In the genomic region with DNA sequence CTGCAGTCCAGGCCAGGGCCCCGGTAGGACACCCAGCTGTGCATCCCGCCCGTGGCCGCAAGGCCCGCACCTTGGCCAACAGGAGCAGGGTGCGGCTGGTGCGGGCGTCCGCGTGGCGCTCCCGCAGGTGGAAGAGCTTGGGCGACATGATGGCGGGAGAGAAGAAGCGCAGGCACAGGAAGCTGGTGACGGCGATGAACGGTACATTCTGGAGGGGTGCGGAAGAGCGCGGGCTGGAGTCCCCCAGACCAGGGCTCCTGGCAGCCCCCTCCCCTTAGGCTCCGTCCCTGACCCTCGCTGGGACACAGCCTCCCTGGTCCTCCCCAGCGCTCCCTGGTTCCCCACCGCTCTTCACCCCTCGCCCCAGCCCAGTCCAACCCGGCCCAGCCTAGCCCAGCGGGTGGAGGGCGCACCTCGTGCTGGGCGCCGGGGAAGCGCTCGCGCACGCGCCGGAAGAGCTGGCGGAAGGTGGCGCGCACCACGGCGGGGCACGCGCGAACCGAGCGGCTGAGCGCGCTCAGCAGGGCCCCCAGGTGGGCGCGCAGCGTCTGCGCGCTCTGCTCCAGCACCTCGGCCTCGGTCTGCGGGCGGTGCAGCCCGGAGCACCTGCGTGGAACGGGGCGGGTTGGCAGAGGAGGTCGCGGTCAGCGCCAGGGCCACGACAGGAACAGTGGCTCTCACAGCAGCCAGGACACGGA, we compare ENCODE assay signal across 15 cellular contexts. TPM values are rescaled to one million over a fixed set of nuclear protein-coding genes. Genes with fewer than 3 reads are reported as not detected.
A peak's percentile ranks its signal among the peaks of the same experiment; 100 is the strongest.
DNase-seq lines count a peak whose midpoint lies in the region; ATAC-seq, FAIRE-seq and TF ChIP-seq lines count a peak whose summit lies in the region.
"Not testable (repeated sequence)": the region's sequence is repeated elsewhere in the genome, so short reads cannot be mapped to it uniquely, and the experiment has no call there.
"Had no signal": no experiment of that assay in that cellular context is flagged by ENCODE, and none has a peak within 500 bp of the region (broad histone marks: within the 10 kb centered on the region; RNA-seq: fewer than 3 reads in every experiment).

No MANE protein-coding gene starts in this region.

- H3K27me3 Mint-ChIP-seq in activated T-helper 17 cell treated with anti-CD3 and anti-CD28 coated beads, Interleukin-2, amount 50 U/mL, for 72 hours = not testable (repeated sequence)

- DNase-seq in HepG2 (ENCODE audit: low spot score) = not testable (repeated sequence)

- in situ Hi-C loops in HepG2 (cut with HindIII; ENCODE audit: extremely low pct_ligation_motif_present, low pct_unique_long_range_greater_than_20kb) = not testable (repeated sequence)

- CTCF ChIA-PET in HepG2 (lab: Yijun Ruan, JAX; ENCODE audit: low intra/inter-chr PET ratio, low total read pairs) = not testable (repeated sequence)

- TF ChIP-seq EP300 in HepG2 (IDR thresholded peaks at IDR 0.05; ENCODE audit: low read depth in 2 of 2, low read length in 2 of 2); HepG2 (CRISPR knock-in tag; IDR thresholded peaks at IDR 0.05; ENCODE audit: borderline replicate concordance): not testable (repeated sequence)

- not testable (repeated sequence) for H3K4me2 ChIP-seq in HepG2 (ENCODE audit: low read depth, low read length)

- not testable (repeated sequence) for H3K79me2 ChIP-seq in HepG2 (ENCODE audit: insufficient read depth, low read length)

- TF ChIP-seq CTCF in HepG2 (CRISPR knock-in tag; IDR thresholded peaks at IDR 0.05) = not testable (repeated sequence)

- peak; percentile 58 for ATAC-seq in GM18867 (IDR thresholded peaks at IDR 0.05; ENCODE audit: unreplicated experiment)
- ATAC-seq in GM21360 (IDR thresholded peaks at IDR 0.05; ENCODE audit: unreplicated experiment) = peak; percentile 55
- peak; percentile 48 for ATAC-seq in HG02623 (IDR thresholded peaks at IDR 0.05; ENCODE audit: unreplicated experiment)
- peak; percentile 44 for ATAC-seq in HG03066 (IDR thresholded peaks at IDR 0.05; ENCODE audit: low read depth, unreplicated experiment)
- ATAC-seq in HG03521 (IDR thresholded peaks at IDR 0.05; ENCODE audit: unreplicated experiment) = peak; percentile 64
- ATAC-seq in activated T-helper 17 cell treated with anti-CD3 and anti-CD28 coated beads, Interleukin-2, amount 50 U/mL, for 72 hours (replicated peaks) = peak; percentile 70
- peak; percentile 2 for ATAC-seq in HepG2

- H3K4me1 ChIP-seq in HepG2 (ENCODE audit: insufficient read depth, low read length) = not testable (repeated sequence)

- not testable (repeated sequence) for H3K36me3 ChIP-seq in HepG2 (replicated peaks in 1 of 2; ENCODE audit: control insufficient read depth in 1 of 2, insufficient read depth in 2 of 2, low read length in 2 of 2)

- intact Hi-C loops in HepG2 (cut with micrococcal nuclease; ENCODE audit: unreplicated experiment) = not testable (repeated sequence)

- H3K9me3 ChIP-seq in HepG2 (ENCODE audit: low read length) = not testable (repeated sequence)

- H3K4me3 Mint-ChIP-seq in activated T-helper 17 cell treated with anti-CD3 and anti-CD28 coated beads, Interleukin-2, amount 50 U/mL, for 72 hours = not testable (repeated sequence)

- not testable (repeated sequence) for BruUV-seq in HepG2 (replicated peaks; lab: Mats Ljungman, UMichigan)

- not testable (repeated sequence) for H3K36me3 Mint-ChIP-seq in activated T-helper 17 cell treated with anti-CD3 and anti-CD28 coated beads, Interleukin-2, amount 50 U/mL, for 72 hours (ENCODE audit: low read depth)

- not testable (repeated sequence) for H3K4me1 Mint-ChIP-seq in activated T-helper 17 cell treated with anti-CD3 and anti-CD28 coated beads, Interleukin-2, amount 50 U/mL, for 72 hours

- not testable (repeated sequence) for H2AFZ ChIP-seq in HepG2 (ENCODE audit: low read length)

- H3K27me3 ChIP-seq in HepG2 (ENCODE audit: control insufficient read depth in 1 of 2, insufficient read depth in 2 of 2, low read length in 2 of 2) = not testable (repeated sequence)

- not testable (repeated sequence) for H3K9ac ChIP-seq in HepG2 (ENCODE audit: insufficient read depth, low read depth, low read length)

- not testable (repeated sequence) for FAIRE-seq in HepG2 (lab: Jason Lieb, UNC)

- not testable (repeated sequence) for TF ChIP-seq RAD21 in HepG2 (CRISPR knock-in tag; IDR thresholded peaks at IDR 0.05)

- H3K27ac Mint-ChIP-seq in activated T-helper 17 cell treated with anti-CD3 and anti-CD28 coated beads, Interleukin-2, amount 50 U/mL, for 72 hours = not testable (repeated sequence)

- H3K9me3 Mint-ChIP-seq in activated T-helper 17 cell treated with anti-CD3 and anti-CD28 coated beads, Interleukin-2, amount 50 U/mL, for 72 hours = not testable (repeated sequence)

- no CpG with 5 or more reads among the region's 68 CpGs for WGBS in HepG2 (ENCODE audit: low lambda C conversion rate)

- H4K20me1 ChIP-seq in HepG2 (ENCODE audit: insufficient read depth, low read length) = not testable (repeated sequence)

- not testable (repeated sequence) for H3K27ac ChIP-seq in HepG2 (ENCODE audit: extremely low read length, insufficient read depth, low read length)

- H3K4me3 ChIP-seq in HepG2 (replicated peaks in 1 of 3; ENCODE audit: insufficient read depth in 1 of 3, low read depth in 2 of 3, low read length in 3 of 3) = not testable (repeated sequence)

- TF ChIP-seq POLR2A in HepG2 (IDR thresholded peaks at IDR 0.05; ENCODE audit: insufficient read depth in 1 of 2, low read depth in 2 of 2, low read length in 2 of 2) = not testable (repeated sequence)

- POLR2A ChIA-PET in HepG2 (lab: Yijun Ruan, JAX) = not testable (repeated sequence)

RNA-seq across cellular contexts. Expression of a gene that starts 21.4 kb away (rescaled TPM):
- total RNA-seq in activated T-helper 17 cell treated with anti-CD3 and anti-CD28 coated beads, Interleukin-2, amount 50 U/mL, for 72 hours = 100 to 1,000 TPM in 1 of 2 donors, 10 to 100 TPM in 1; 76.6 to 101 TPM
- total RNA-seq in HepG2 (2016; rRNA removed; fragmentation: Illumina TruSeq; extraction: Trizol) = 24.0 and 28.0 TPM in 2 replicates
- 10.8 and 23.0 TPM in 2 replicates for total RNA-seq in HepG2 (2016; cell fraction: cytosol; rRNA removed; fragmentation: Illumina TruSeq; extraction: Trizol; ENCODE audit: low read depth)
- total RNA-seq in HepG2 (2016; cell fraction: insoluble cytoplasmic fraction; rRNA removed; fragmentation: Illumina TruSeq; extraction: Trizol) = 21.8 and 29.9 TPM in 2 replicates
- 17.9 and 21.3 TPM in 2 replicates for total RNA-seq in HepG2 (2016; cell fraction: membrane; rRNA removed; fragmentation: Illumina TruSeq; extraction: Trizol)
- 30.5 and 36.9 TPM in 2 replicates for total RNA-seq in HepG2 (2016; cell fraction: nucleus; rRNA removed; fragmentation: Illumina TruSeq; extraction: Trizol)
- 34.2 and 36.5 TPM in 2 replicates for polyA plus RNA-seq in HepG2 (2011; rRNA removed)
- 22.6 and 27.8 TPM in 2 replicates for polyA plus RNA-seq in HepG2 (2011; cell fraction: cytosol; rRNA removed)
- 62.0 and 82.7 TPM in 2 replicates for polyA plus RNA-seq in HepG2 (2011; cell fraction: nucleus; rRNA removed)
- polyA plus RNA-seq in HepG2 (2012) = 27.2 and 53.4 TPM in 2 replicates
- polyA plus RNA-seq in HepG2 (2016; cell fraction: cytosol; fragmentation: Illumina TruSeq; extraction: Trizol; ENCODE audit: low read depth) = 109 and 153 TPM in 2 replicates
- 73.3 and 86.7 TPM in 2 replicates for polyA plus RNA-seq in HepG2 (2016; cell fraction: insoluble cytoplasmic fraction; fragmentation: Illumina TruSeq; extraction: Trizol; ENCODE audit: low read depth)
- polyA plus RNA-seq in HepG2 (2016; cell fraction: membrane; fragmentation: Illumina TruSeq; extraction: Trizol; ENCODE audit: low read depth) = 146 and 148 TPM in 2 replicates
- polyA plus RNA-seq in HepG2 (2016; cell fraction: nucleus; fragmentation: Illumina TruSeq; extraction: Trizol; ENCODE audit: insufficient read depth, low read depth) = 91.6 and 110 TPM in 2 replicates
- 31.6 and 86.9 TPM in 2 replicates for polyA minus RNA-seq in HepG2 (2011; rRNA and poly(A)+ RNA removed; ENCODE audit: low replicate concordance)
- polyA minus RNA-seq in HepG2 (2011; cell fraction: cytosol; rRNA and poly(A)+ RNA removed) = 11.1 and 12.8 TPM in 2 replicates
- polyA minus RNA-seq in HepG2 (2011; cell fraction: nucleus; rRNA and poly(A)+ RNA removed) = 80.6 and 112 TPM in 2 replicates

RNA-seq across cellular contexts. Expression of a gene that starts 22.8 kb away (rescaled TPM):
- total RNA-seq in activated T-helper 17 cell treated with anti-CD3 and anti-CD28 coated beads, Interleukin-2, amount 50 U/mL, for 72 hours = 10 to 100 TPM; 29.6 to 62.9 TPM
- 0.59 and 1.1 TPM in 2 replicates for total RNA-seq in HepG2 (2016; rRNA removed; fragmentation: Illumina TruSeq; extraction: Trizol)
- 1.4 and 1.8 TPM in 2 replicates for total RNA-seq in HepG2 (2016; cell fraction: cytosol; rRNA removed; fragmentation: Illumina TruSeq; extraction: Trizol; ENCODE audit: low read depth)
- 0.52 and 0.82 TPM in 2 replicates for total RNA-seq in HepG2 (2016; cell fraction: insoluble cytoplasmic fraction; rRNA removed; fragmentation: Illumina TruSeq; extraction: Trizol)
- total RNA-seq in HepG2 (2016; cell fraction: membrane; rRNA removed; fragmentation: Illumina TruSeq; extraction: Trizol) = 0.37 and 0.62 TPM in 2 replicates
- 1.9 and 2.1 TPM in 2 replicates for total RNA-seq in HepG2 (2016; cell fraction: nucleus; rRNA removed; fragmentation: Illumina TruSeq; extraction: Trizol)
- polyA plus RNA-seq in HepG2 (2011; rRNA removed) = 1.6 and 3.2 TPM in 2 replicates
- 1.0 and 1.1 TPM in 2 replicates for polyA plus RNA-seq in HepG2 (2011; cell fraction: cytosol; rRNA removed)
- polyA plus RNA-seq in HepG2 (2011; cell fraction: nucleus; rRNA removed) = 23.8 and 32.1 TPM in 2 replicates
- 4.0 and 5.4 TPM in 2 replicates for polyA plus RNA-seq in HepG2 (2012)
- 0.06 and 0.48 TPM in 2 replicates for polyA plus RNA-seq in HepG2 (2016; cell fraction: cytosol; fragmentation: Illumina TruSeq; extraction: Trizol; ENCODE audit: low read depth)
- 0.85 and 1.1 TPM in 2 replicates for polyA plus RNA-seq in HepG2 (2016; cell fraction: insoluble cytoplasmic fraction; fragmentation: Illumina TruSeq; extraction: Trizol; ENCODE audit: low read depth)
- 0.66 and 0.69 TPM in 2 replicates for polyA plus RNA-seq in HepG2 (2016; cell fraction: membrane; fragmentation: Illumina TruSeq; extraction: Trizol; ENCODE audit: low read depth)
- 4.0 and 7.7 TPM in 2 replicates for polyA plus RNA-seq in HepG2 (2016; cell fraction: nucleus; fragmentation: Illumina TruSeq; extraction: Trizol; ENCODE audit: insufficient read depth, low read depth)
- 7.6 and 23.5 TPM in 2 replicates for polyA minus RNA-seq in HepG2 (2011; rRNA and poly(A)+ RNA removed; ENCODE audit: low replicate concordance)
- 1.2 and 1.7 TPM in 2 replicates for polyA minus RNA-seq in HepG2 (2011; cell fraction: cytosol; rRNA and poly(A)+ RNA removed)
- 5.1 and 8.9 TPM in 2 replicates for polyA minus RNA-seq in HepG2 (2011; cell fraction: nucleus; rRNA and poly(A)+ RNA removed)

RNA-seq across cellular contexts. Expression of a gene that starts 42.8 kb away (rescaled TPM):
- total RNA-seq in activated T-helper 17 cell treated with anti-CD3 and anti-CD28 coated beads, Interleukin-2, amount 50 U/mL, for 72 hours = not detected
- not detected in 2 replicates for total RNA-seq in HepG2 (2016; rRNA removed; fragmentation: Illumina TruSeq; extraction: Trizol)
- not detected in 2 replicates for total RNA-seq in HepG2 (2016; cell fraction: cytosol; rRNA removed; fragmentation: Illumina TruSeq; extraction: Trizol; ENCODE audit: low read depth)
- not detected in 2 replicates for total RNA-seq in HepG2 (2016; cell fraction: insoluble cytoplasmic fraction; rRNA removed; fragmentation: Illumina TruSeq; extraction: Trizol)
- not detected in 2 replicates for total RNA-seq in HepG2 (2016; cell fraction: membrane; rRNA removed; fragmentation: Illumina TruSeq; extraction: Trizol)
- total RNA-seq in HepG2 (2016; cell fraction: nucleus; rRNA removed; fragmentation: Illumina TruSeq; extraction: Trizol) = not detected in 2 replicates
- polyA plus RNA-seq in HepG2 (2011; rRNA removed) = not detected in 2 replicates
- polyA plus RNA-seq in HepG2 (2011; cell fraction: cytosol; rRNA removed) = not detected in 2 replicates
- polyA plus RNA-seq in HepG2 (2011; cell fraction: nucleus; rRNA removed) = not detected in 2 replicates
- polyA plus RNA-seq in HepG2 (2012) = 0.37 and 1.2 TPM in 2 replicates
- polyA plus RNA-seq in HepG2 (2016; cell fraction: cytosol; fragmentation: Illumina TruSeq; extraction: Trizol; ENCODE audit: low read depth) = not detected in 2 replicates
- not detected in 2 replicates for polyA plus RNA-seq in HepG2 (2016; cell fraction: insoluble cytoplasmic fraction; fragmentation: Illumina TruSeq; extraction: Trizol; ENCODE audit: low read depth)
- not detected in 2 replicates for polyA plus RNA-seq in HepG2 (2016; cell fraction: membrane; fragmentation: Illumina TruSeq; extraction: Trizol; ENCODE audit: low read depth)
- 0.41 TPM in 1 of 2 replicates, not detected in the other for polyA plus RNA-seq in HepG2 (2016; cell fraction: nucleus; fragmentation: Illumina TruSeq; extraction: Trizol; ENCODE audit: insufficient read depth, low read depth)
- not detected in 2 replicates for polyA minus RNA-seq in HepG2 (2011; rRNA and poly(A)+ RNA removed; ENCODE audit: low replicate concordance)
- polyA minus RNA-seq in HepG2 (2011; cell fraction: cytosol; rRNA and poly(A)+ RNA removed) = not detected in 2 replicates
- polyA minus RNA-seq in HepG2 (2011; cell fraction: nucleus; rRNA and poly(A)+ RNA removed) = not detected in 2 replicates
- total RNA-seq: breast epithelium; esophagus squamous epithelium; H9; MCF 10A; osteocyte; skeletal muscle tissue; T-helper 2 cell treated with Interferon-gamma antibody and Interleukin-4, amounts not matched to agents 100 ng/mL and 5 ng/mL, for 36 hours had no signal
- polyA plus RNA-seq: keratinocyte had no signal

RNA-seq across cellular contexts. Expression of a gene that starts 48.8 kb away (rescaled TPM):
- total RNA-seq in activated T-helper 17 cell treated with anti-CD3 and anti-CD28 coated beads, Interleukin-2, amount 50 U/mL, for 72 hours = 10 to 100 TPM; 37.5 to 55.6 TPM
- total RNA-seq in HepG2 (2016; rRNA removed; fragmentation: Illumina TruSeq; extraction: Trizol) = 3.5 and 6.3 TPM in 2 replicates
- 7.6 and 9.1 TPM in 2 replicates for total RNA-seq in HepG2 (2016; cell fraction: cytosol; rRNA removed; fragmentation: Illumina TruSeq; extraction: Trizol; ENCODE audit: low read depth)
- 3.5 and 6.1 TPM in 2 replicates for total RNA-seq in HepG2 (2016; cell fraction: insoluble cytoplasmic fraction; rRNA removed; fragmentation: Illumina TruSeq; extraction: Trizol)
- 5.1 and 7.2 TPM in 2 replicates for total RNA-seq in HepG2 (2016; cell fraction: membrane; rRNA removed; fragmentation: Illumina TruSeq; extraction: Trizol)
- 9.8 and 11.9 TPM in 2 replicates for total RNA-seq in HepG2 (2016; cell fraction: nucleus; rRNA removed; fragmentation: Illumina TruSeq; extraction: Trizol)
- 13.8 and 20.5 TPM in 2 replicates for polyA plus RNA-seq in HepG2 (2011; rRNA removed)
- 0.60 and 1.4 TPM in 2 replicates for polyA plus RNA-seq in HepG2 (2011; cell fraction: cytosol; rRNA removed)
- 50.7 and 51.6 TPM in 2 replicates for polyA plus RNA-seq in HepG2 (2011; cell fraction: nucleus; rRNA removed)
- 6.2 and 10.7 TPM in 2 replicates for polyA plus RNA-seq in HepG2 (2012)
- polyA plus RNA-seq in HepG2 (2016; cell fraction: cytosol; fragmentation: Illumina TruSeq; extraction: Trizol; ENCODE audit: low read depth) = 5.1 and 8.1 TPM in 2 replicates
- polyA plus RNA-seq in HepG2 (2016; cell fraction: insoluble cytoplasmic fraction; fragmentation: Illumina TruSeq; extraction: Trizol; ENCODE audit: low read depth) = 4.3 TPM in 1 of 2 replicates, not detected in the other
- 4.4 and 5.1 TPM in 2 replicates for polyA plus RNA-seq in HepG2 (2016; cell fraction: membrane; fragmentation: Illumina TruSeq; extraction: Trizol; ENCODE audit: low read depth)
- 49.7 and 57.0 TPM in 2 replicates for polyA plus RNA-seq in HepG2 (2016; cell fraction: nucleus; fragmentation: Illumina TruSeq; extraction: Trizol; ENCODE audit: insufficient read depth, low read depth)
- 12.1 and 17.4 TPM in 2 replicates for polyA minus RNA-seq in HepG2 (2011; rRNA and poly(A)+ RNA removed; ENCODE audit: low replicate concordance)
- 2.2 and 5.1 TPM in 2 replicates for polyA minus RNA-seq in HepG2 (2011; cell fraction: cytosol; rRNA and poly(A)+ RNA removed)
- polyA minus RNA-seq in HepG2 (2011; cell fraction: nucleus; rRNA and poly(A)+ RNA removed) = 3.9 and 9.7 TPM in 2 replicates

RNA-seq across cellular contexts. Expression of a gene that starts 50.3 kb away (rescaled TPM):
- 10 to 100 TPM; 21.4 to 45.7 TPM for total RNA-seq in activated T-helper 17 cell treated with anti-CD3 and anti-CD28 coated beads, Interleukin-2, amount 50 U/mL, for 72 hours
- total RNA-seq in HepG2 (2016; rRNA removed; fragmentation: Illumina TruSeq; extraction: Trizol) = 0.79 and 2.4 TPM in 2 replicates
- not detected in 2 replicates for total RNA-seq in HepG2 (2016; cell fraction: cytosol; rRNA removed; fragmentation: Illumina TruSeq; extraction: Trizol; ENCODE audit: low read depth)
- total RNA-seq in HepG2 (2016; cell fraction: insoluble cytoplasmic fraction; rRNA removed; fragmentation: Illumina TruSeq; extraction: Trizol) = 0.19 and 2.9 TPM in 2 replicates
- total RNA-seq in HepG2 (2016; cell fraction: membrane; rRNA removed; fragmentation: Illumina TruSeq; extraction: Trizol) = 0.76 and 1.4 TPM in 2 replicates
- 3.6 and 5.2 TPM in 2 replicates for total RNA-seq in HepG2 (2016; cell fraction: nucleus; rRNA removed; fragmentation: Illumina TruSeq; extraction: Trizol)
- 7.9 and 8.9 TPM in 2 replicates for polyA plus RNA-seq in HepG2 (2011; rRNA removed)
- polyA plus RNA-seq in HepG2 (2011; cell fraction: cytosol; rRNA removed) = 0.47 and 2.3 TPM in 2 replicates
- polyA plus RNA-seq in HepG2 (2011; cell fraction: nucleus; rRNA removed) = 58.1 and 79.8 TPM in 2 replicates
- polyA plus RNA-seq in HepG2 (2012) = 1.6 and 3.4 TPM in 2 replicates
- not detected in 2 replicates for polyA plus RNA-seq in HepG2 (2016; cell fraction: cytosol; fragmentation: Illumina TruSeq; extraction: Trizol; ENCODE audit: low read depth)
- polyA plus RNA-seq in HepG2 (2016; cell fraction: insoluble cytoplasmic fraction; fragmentation: Illumina TruSeq; extraction: Trizol; ENCODE audit: low read depth) = 1.2 and 1.4 TPM in 2 replicates
- 0.64 and 1.2 TPM in 2 replicates for polyA plus RNA-seq in HepG2 (2016; cell fraction: membrane; fragmentation: Illumina TruSeq; extraction: Trizol; ENCODE audit: low read depth)
- polyA plus RNA-seq in HepG2 (2016; cell fraction: nucleus; fragmentation: Illumina TruSeq; extraction: Trizol; ENCODE audit: insufficient read depth, low read depth) = 45.6 and 53.1 TPM in 2 replicates
- polyA minus RNA-seq in HepG2 (2011; rRNA and poly(A)+ RNA removed; ENCODE audit: low replicate concordance) = 3.9 and 11.5 TPM in 2 replicates
- polyA minus RNA-seq in HepG2 (2011; cell fraction: cytosol; rRNA and poly(A)+ RNA removed) = 1.3 TPM in 1 of 2 replicates, not detected in the other
- polyA minus RNA-seq in HepG2 (2011; cell fraction: nucleus; rRNA and poly(A)+ RNA removed) = 3.0 and 3.2 TPM in 2 replicates

Comparison
In these comparisons a context has a peak if more than half of its experiments do, and no peak if none do; other contexts are left out.
1. ATAC-seq: peak in every context shown above with its lines; median percentile 70 in activated T-helper 17 cell treated with anti-CD3 and anti-CD28 coated beads, Interleukin-2, amount 50 U/mL, for 72 hours; 64 in HG03521; 58 in GM18867; 55 in GM21360; 48 in HG02623; 44 in HG03066; 2 in HepG2.
2. RNA of a gene that starts 22.8 kb away (total RNA-seq): 29.6 to 62.9 TPM in activated T-helper 17 cell treated with anti-CD3 and anti-CD28 coated beads, Interleukin-2, amount 50 U/mL, for 72 hours; 0.37 to 2.1 TPM in HepG2; every median in the first group is over 4 times any median in the second.